15 cellular contexts compared by ENCODE assay signal in genomic region chr3:159604151-159604581, GRCh38.
DNase-seq lines count a peak whose midpoint lies in the region; ATAC-seq and TF ChIP-seq lines count a peak whose summit lies in the region.
"Had no signal": no experiment of that assay in that cellular context is flagged by ENCODE, and none has a peak within 500 bp of the region (broad histone marks: within the 10 kb centered on the region; RNA-seq: fewer than 3 reads in every experiment).

No MANE protein-coding gene starts in this region.

- DNase-seq in DMS79 (lab: John Stamatoyannopoulos, UW): peak; percentile 51
- DNase-seq in epithelial cell of esophagus (ENCODE audit: low read depth): peak; percentile 17
- DNase-seq in kidney tubule cell (ENCODE audit: low spot score): peak; percentile 84
- DNase-seq in glutamatergic neuron: no peak
- DNase-seq: C1 segment of cervical spinal cord; naive thymus-derived CD8-positive, alpha-beta T cell; NCI-H1436 treated with DMSO at 0.1 percent for 48 hours; NCI-H748 treated with DMSO at 0.1 percent for 48 hours; stimulated activated naive CD8-positive, alpha-beta T cell treated with anti-CD3 and anti-CD28 coated beads, Interleukin-15, Interleukin-2, amounts not matched to agents 100 U/mL and 50 U/mL, for 24 hours had no signal

- peaks cover 1% of the 10 kb centered on the region for H3K27me3 Mint-ChIP-seq in glutamatergic neuron (ENCODE audit: unreplicated experiment)
- H3K27me3 Mint-ChIP-seq: activated naive CD8-positive, alpha-beta T cell had no signal

- TF ChIP-seq CTCF in epithelial cell of esophagus (IDR thresholded peaks at IDR 0.05; ENCODE audit: insufficient read depth, low read depth, low read length, missing control alignments): no peak
- TF ChIP-seq CTCF in glutamatergic neuron (IDR thresholded peaks at IDR 0.05; ENCODE audit: partially characterized antibody, unreplicated experiment): no peak

- no peaks in the 10 kb centered on the region for H3K4me1 Mint-ChIP-seq in glutamatergic neuron (ENCODE audit: low read depth, unreplicated experiment)
- H3K4me1 Mint-ChIP-seq: naive thymus-derived CD8-positive, alpha-beta T cell had no signal

- peaks cover 5% of the 10 kb centered on the region for H3K36me3 Mint-ChIP-seq in glutamatergic neuron (ENCODE audit: unreplicated experiment)
- H3K36me3 Mint-ChIP-seq: activated naive CD8-positive, alpha-beta T cell had no signal

- no peak for TF ChIP-seq EP300 in Ishikawa (IDR thresholded peaks at IDR 0.05; ENCODE audit: borderline replicate concordance)

- no peak overlapping the region for H3K27ac Mint-ChIP-seq in glutamatergic neuron (ENCODE audit: unreplicated experiment)
- H3K27ac Mint-ChIP-seq: activated naive CD8-positive, alpha-beta T cell; naive thymus-derived CD8-positive, alpha-beta T cell had no signal

- TF ChIP-seq RAD21 in Ishikawa (IDR thresholded peaks at IDR 0.05; ENCODE audit: low read depth): no peak

- ATAC-seq in GM19395 (IDR thresholded peaks at IDR 0.05; ENCODE audit: unreplicated experiment) (no peak), GM18861 (IDR thresholded peaks at IDR 0.05; ENCODE audit: unreplicated experiment) (no peak), esophagus mucosa (no peak)
- ATAC-seq: naive thymus-derived CD8-positive, alpha-beta T cell; stimulated activated naive CD8-positive, alpha-beta T cell treated with anti-CD3 and anti-CD28 coated beads, Interleukin-15, Interleukin-2, amounts not matched to agents 100 U/mL and 50 U/mL, for 24 hours had no signal

- H3K4me3 Mint-ChIP-seq in glutamatergic neuron (ENCODE audit: unreplicated experiment): no peak overlapping the region
- H3K4me3 Mint-ChIP-seq: activated naive CD8-positive, alpha-beta T cell; naive thymus-derived CD8-positive, alpha-beta T cell had no signal

- no peak overlapping the region for H3K4me3 ChIP-seq in epithelial cell of esophagus (ENCODE audit: low read length)
- H3K4me3 ChIP-seq: coronary artery had no signal

- peaks cover 2% of the 10 kb centered on the region for H3K9me3 Mint-ChIP-seq in glutamatergic neuron (ENCODE audit: unreplicated experiment)

TF ChIP-seq in Ishikawa, 13 proteins besides CTCF, POLR2A, EP300 and RAD21:
- TF ChIP-seq ZBTB7A (IDR thresholded peaks at IDR 0.05; ENCODE audit: low read depth) (no peak), NFIC (IDR thresholded peaks at IDR 0.05) (peak; percentile 55; the same call in 1 of the 2 replicates)
